6 cellular contexts compared by ENCODE assay signal in genomic region chr14:30709201-30709600, GRCh38.
"Had no signal": no experiment of that assay in that cellular context is flagged by ENCODE, and none has a peak within 500 bp of the region (broad histone marks: within the 10 kb centered on the region; RNA-seq: fewer than 3 reads in every experiment).

No MANE protein-coding gene starts in this region.

- H3K27ac ChIP-seq: HL-60 had no signal

- H3K4me1 Mint-ChIP-seq: IgD-negative memory B cell had no signal

- FAIRE-seq: HepG2, K562 had no signal

- ATAC-seq: HepG2, K562 had no signal

- H3K9me3 Mint-ChIP-seq: IgD-negative memory B cell had no signal

- H3K4me3 ChIP-seq: K562 had no signal

- DNase-seq: IMR-90, KBM-7 had no signal

- H3K27me3 Mint-ChIP-seq: IgD-negative memory B cell had no signal

- H3K4me3 Mint-ChIP-seq: IgD-negative memory B cell had no signal

- H3K27ac Mint-ChIP-seq: IgD-negative memory B cell had no signal
